ENCODE assay signal across 17 cellular contexts in the genomic region with DNA sequence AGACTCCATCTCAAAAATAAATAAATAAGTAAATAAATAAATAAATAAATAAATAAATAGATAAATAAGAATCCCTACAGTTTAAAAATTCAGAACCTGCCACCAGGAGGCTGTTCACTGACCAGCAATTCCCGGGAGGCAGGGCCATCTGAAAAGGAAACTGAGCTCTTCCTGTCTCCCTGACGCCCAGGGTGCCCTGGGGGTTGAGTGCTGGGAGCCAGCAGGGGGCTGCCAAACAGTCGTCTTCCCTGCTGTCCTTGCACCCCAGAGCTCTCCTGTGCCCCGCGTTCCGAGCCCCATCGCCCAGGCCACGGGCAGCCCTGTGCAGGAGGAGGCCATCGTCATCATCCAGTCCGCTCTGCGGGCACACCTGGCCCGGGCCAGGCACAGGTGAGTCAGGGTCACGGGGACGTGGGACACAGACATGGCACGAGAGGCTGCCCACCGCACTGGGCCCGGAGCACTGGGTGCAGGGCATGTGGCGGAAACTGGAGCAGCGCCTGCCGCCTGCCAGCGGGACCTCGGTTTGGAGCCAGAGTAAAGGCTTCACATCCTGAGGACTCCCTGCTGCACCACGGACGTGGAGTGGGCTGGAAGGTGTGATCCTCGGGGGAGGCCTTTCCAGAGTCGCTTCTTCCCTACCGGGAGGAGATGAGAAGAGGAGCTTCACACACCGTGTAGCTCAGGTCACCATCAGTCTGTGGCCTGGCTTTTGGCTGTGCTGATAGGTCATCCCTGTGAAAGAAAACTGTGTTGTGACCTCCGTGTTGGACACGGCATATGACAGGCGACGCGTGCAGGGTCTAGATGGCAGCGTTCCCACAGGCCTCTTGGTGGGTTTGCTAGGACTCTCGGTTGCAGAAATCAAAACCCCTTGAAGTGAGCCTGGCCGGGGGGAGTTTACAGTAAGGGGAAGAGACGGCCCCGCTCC. TPM values are rescaled to one million over a fixed set of nuclear protein-coding genes. Genes with fewer than 3 reads are reported as not detected.
DNase-seq lines count a peak whose midpoint lies in the region; TF ChIP-seq lines count a peak whose summit lies in the region.
"Had no signal": no experiment of that assay in that cellular context is flagged by ENCODE, and none has a peak within 500 bp of the region (broad histone marks: within the 10 kb centered on the region; RNA-seq: fewer than 3 reads in every experiment).

No MANE protein-coding gene starts in this region.

- TF ChIP-seq CTCF in HFFc6 (IDR thresholded peaks at IDR 0.05) (peak; percentile 58), endothelial cell (IDR thresholded peaks at IDR 0.05; ENCODE audit: unreplicated experiment) (peak; percentile 38)

- peaks cover 2% of the 10 kb centered on the region for H3K27me3 Mint-ChIP-seq in HFFc6 (ENCODE audit: insufficient read depth)
- H3K27me3 Mint-ChIP-seq in endothelial cell (ENCODE audit: unreplicated experiment): peaks cover 2% of the 10 kb centered on the region
- H3K27me3 Mint-ChIP-seq: CD4-positive, alpha-beta memory T cell had no signal

- DNase-seq in HFFc6 (no peak), endothelial cell (ENCODE audit: low spot score) (no peak), NCI-H1694 treated with DMSO at 0.1 percent for 48 hours (lab: John Stamatoyannopoulos, UW) (no peak), OCI-M2 (lab: John Stamatoyannopoulos, UW; ENCODE audit: unreplicated experiment) (no peak), NCI-H345 treated with DMSO at 0.1 percent for 48 hours (lab: John Stamatoyannopoulos, UW; ENCODE audit: unreplicated experiment) (no peak)
- DNase-seq: ACHN; CD4-positive, alpha-beta memory T cell; DMS79; GDM1; KG1; NCI-H1048; NCI-H146; NCI-H226; NCI-H69; PC-9 had no signal

- H3K27ac ChIP-seq in BLaER1 treated with 17β-estradiol and CSF1 and Interleukin-3, amounts not matched to agents 10 nM and 100 nM: peak overlapping the region; percentile 58 to 93 (median 81); a peak in 20 of 22 replicates
- H3K27ac ChIP-seq in temporal lobe (ENCODE audit: low read depth, low read length): peak overlapping the region; percentile 19
- H3K27ac ChIP-seq: PC-9 had no signal

- H3K27me3 ChIP-seq in BLaER1 treated with 17β-estradiol and CSF1 and Interleukin-3, amounts not matched to agents 10 nM and 100 nM: no peaks in the 10 kb centered on the region

- H3K4me1 Mint-ChIP-seq in HFFc6 (ENCODE audit: low read depth): no peaks in the 10 kb centered on the region
- H3K4me1 Mint-ChIP-seq in endothelial cell (ENCODE audit: unreplicated experiment): peaks cover 8% of the 10 kb centered on the region

- peak overlapping the region; percentile 39 to 57 (median 50) for H3K4me3 ChIP-seq in BLaER1 treated with 17β-estradiol and CSF1 and Interleukin-3, amounts not matched to agents 10 nM and 100 nM
- H3K4me3 ChIP-seq: PC-9 had no signal

- peaks cover 0 to 9% (median 0%) of the 10 kb centered on the region in 11 experiments; a peak in 3 of 22 replicates for H3K36me3 ChIP-seq in BLaER1 treated with 17β-estradiol and CSF1 and Interleukin-3, amounts not matched to agents 10 nM and 100 nM

- H3K4me3 Mint-ChIP-seq in HFFc6 (no peak overlapping the region), endothelial cell (ENCODE audit: unreplicated experiment) (no peak overlapping the region)
- H3K4me3 Mint-ChIP-seq: CD4-positive, alpha-beta memory T cell had no signal

- H3K9me3 Mint-ChIP-seq in HFFc6 (no peaks in the 10 kb centered on the region), endothelial cell (ENCODE audit: unreplicated experiment) (no peaks in the 10 kb centered on the region)

- H3K9ac ChIP-seq in BLaER1 treated with 17β-estradiol and CSF1 and Interleukin-3, amounts not matched to agents 10 nM and 100 nM: peak overlapping the region; percentile 61 to 78 (median 74); a peak in 21 of 22 replicates

- peaks cover 82 to 100% (median 97%) of the 10 kb centered on the region in 10 experiments for H3K4me1 ChIP-seq in BLaER1 treated with 17β-estradiol and CSF1 and Interleukin-3, amounts not matched to agents 10 nM and 100 nM

- H3K36me3 Mint-ChIP-seq in HFFc6 (ENCODE audit: low read depth) (peaks cover 3% of the 10 kb centered on the region; the same call in 1 of the 2 replicates), endothelial cell (ENCODE audit: low read depth, unreplicated experiment) (no peaks in the 10 kb centered on the region)

- peak overlapping the region; percentile 90 to 99 (median 95) for H3K4me2 ChIP-seq in BLaER1 treated with 17β-estradiol and CSF1 and Interleukin-3, amounts not matched to agents 10 nM and 100 nM
- H3K4me2 ChIP-seq: PC-9 had no signal

- no peaks in the 10 kb centered on the region for H3K9me3 ChIP-seq in BLaER1 treated with 17β-estradiol and CSF1 and Interleukin-3, amounts not matched to agents 10 nM and 100 nM (replicated peaks in 1 of 11)

- H3K27ac Mint-ChIP-seq in HFFc6: no peak overlapping the region
- no peak overlapping the region for H3K27ac Mint-ChIP-seq in endothelial cell (ENCODE audit: unreplicated experiment)
- H3K27ac Mint-ChIP-seq: CD4-positive, alpha-beta memory T cell had no signal

- peaks cover 0 to 13% (median 0%) of the 10 kb centered on the region in 11 experiments; a peak in 6 of 22 replicates for H4K20me1 ChIP-seq in BLaER1 treated with 17β-estradiol and CSF1 and Interleukin-3, amounts not matched to agents 10 nM and 100 nM

RNA-seq across cellular contexts. Expression of gene TTYH3, which starts 25.9 kb away (rescaled TPM):
- total RNA-seq in HFFc6 (2021; fragmentation: NEBNext Ultra II Directional; extraction: Animal tissue kit (Norgen Biotek cat#: 25700)): 100 to 1,000 TPM; 117 to 147 (median 123) TPM
- total RNA-seq in endothelial cell (ENCODE audit: unreplicated experiment): 250 TPM
- total RNA-seq in temporal lobe: 68.4 TPM

RNA-seq across cellular contexts. Expression of gene IQCE, which starts 47.1 kb away (rescaled TPM):
- 10 to 100 TPM; 14.9 to 18.1 (median 17.0) TPM for total RNA-seq in HFFc6 (2021; fragmentation: NEBNext Ultra II Directional; extraction: Animal tissue kit (Norgen Biotek cat#: 25700))
- total RNA-seq in endothelial cell (ENCODE audit: unreplicated experiment) (9.6 TPM), temporal lobe (18.7 TPM)

RNA-seq across cellular contexts. Expression of gene BRAT1, which starts 50.5 kb away (rescaled TPM):
- total RNA-seq in HFFc6 (2021; fragmentation: NEBNext Ultra II Directional; extraction: Animal tissue kit (Norgen Biotek cat#: 25700)): 10 to 100 TPM; 21.3 to 26.0 (median 23.3) TPM
- total RNA-seq in endothelial cell (ENCODE audit: unreplicated experiment) (34.0 TPM), temporal lobe (15.7 TPM)
